ENCODE assay signal across 8 cellular contexts in genomic region chr7:50068026-50068425, GRCh38.
A peak's percentile ranks its signal among the peaks of the same experiment; 100 is the strongest.
DNase-seq lines count a peak whose midpoint lies in the region; ATAC-seq lines count a peak whose summit lies in the region.

No MANE protein-coding gene starts in this region.

- H3K27ac Mint-ChIP-seq in stimulated activated naive CD8-positive, alpha-beta T cell treated with anti-CD3 and anti-CD28 coated beads, Interleukin-15, amount 100 ng/mL, for 72 hours, result no peak overlapping the region

- no peaks in the 10 kb centered on the region for H3K27me3 Mint-ChIP-seq in stimulated activated naive CD8-positive, alpha-beta T cell treated with anti-CD3 and anti-CD28 coated beads, Interleukin-15, amount 100 ng/mL, for 72 hours

- H3K4me3 Mint-ChIP-seq in stimulated activated naive CD8-positive, alpha-beta T cell treated with anti-CD3 and anti-CD28 coated beads, Interleukin-15, amount 100 ng/mL, for 72 hours, result no peak overlapping the region

- H3K9me3 Mint-ChIP-seq in stimulated activated naive CD8-positive, alpha-beta T cell treated with anti-CD3 and anti-CD28 coated beads, Interleukin-15, amount 100 ng/mL, for 72 hours, result peaks cover 7 to 20% of the 10 kb centered on the region in 2 donors

- DNase-seq in NCI-H2029 (lab: John Stamatoyannopoulos, UW) (peak; percentile 1), NCI-H2029 treated with DMSO at 0.1 percent for 48 hours (lab: John Stamatoyannopoulos, UW) (no peak), SW480 (ENCODE audit: low spot score) (peak; percentile 44), foreskin melanocyte (peak; percentile 25), activated gamma-delta T cell (lab: John Stamatoyannopoulos, UW) (no peak)
- DNase-seq in stimulated activated naive CD8-positive, alpha-beta T cell treated with anti-CD3 and anti-CD28 coated beads, Interleukin-15, amount 100 ng/mL, for 72 hours, result peak; percentile 13 to 19

- H3K4me1 Mint-ChIP-seq in stimulated activated naive CD8-positive, alpha-beta T cell treated with anti-CD3 and anti-CD28 coated beads, Interleukin-15, amount 100 ng/mL, for 72 hours, result peaks cover 22% of the 10 kb centered on the region

- peak; percentile 64 for ATAC-seq in HG02943 (IDR thresholded peaks at IDR 0.05; ENCODE audit: low read depth, unreplicated experiment)
- ATAC-seq in stimulated activated naive CD8-positive, alpha-beta T cell treated with anti-CD3 and anti-CD28 coated beads, Interleukin-15, amount 100 ng/mL, for 72 hours, result peak; percentile 58
- ATAC-seq in GM19452 (IDR thresholded peaks at IDR 0.05; ENCODE audit: unreplicated experiment), result no peak

Comparison
In these comparisons a context has a peak if more than half of its experiments do, and no peak if none do; other contexts are left out.
1. DNase-seq: peak in NCI-H2029 (single experiment), SW480 (single experiment), foreskin melanocyte (single experiment) and stimulated activated naive CD8-positive, alpha-beta T cell treated with anti-CD3 and anti-CD28 coated beads, Interleukin-15, amount 100 ng/mL, for 72 hours (2 of 2); none in NCI-H2029 treated with DMSO at 0.1 percent for 48 hours (single experiment) and activated gamma-delta T cell (single experiment).